In the genomic region with DNA sequence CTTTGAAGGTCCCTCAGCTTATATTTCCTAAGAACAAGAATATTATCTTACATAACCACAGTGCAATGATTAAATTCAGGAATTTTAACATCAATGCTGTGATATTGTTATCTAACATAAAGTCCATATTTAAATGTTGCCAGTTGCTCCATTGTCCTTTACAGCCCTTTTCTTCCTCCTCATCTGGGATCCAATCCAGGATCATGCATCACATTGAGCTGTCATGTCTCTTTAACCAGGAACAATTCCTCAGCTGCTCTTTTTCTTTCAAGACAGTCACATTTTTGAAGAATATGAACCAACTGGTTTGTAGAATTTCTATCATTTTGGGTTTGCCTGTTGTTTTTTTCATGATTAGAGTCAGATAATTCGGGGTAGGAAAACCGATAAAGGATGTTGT, we compare ENCODE assay signal across 17 cellular contexts. TPM values are rescaled to one million over a fixed set of nuclear protein-coding genes. Genes with fewer than 3 reads are reported as not detected.
DNase-seq lines count a peak whose midpoint lies in the region; ATAC-seq, FAIRE-seq and TF ChIP-seq lines count a peak whose summit lies in the region.
"Had no signal": no experiment of that assay in that cellular context is flagged by ENCODE, and none has a peak within 500 bp of the region (broad histone marks: within the 10 kb centered on the region; RNA-seq: fewer than 3 reads in every experiment).

No MANE protein-coding gene starts in this region.

- H3K9ac ChIP-seq in astrocyte (ENCODE audit: low read length) = no peak overlapping the region

- intact Hi-C loops in activated CD4-positive, alpha-beta T cell treated with anti-CD3 and anti-CD28 coated beads for 36 hours (cut with DNase I, micrococcal nuclease) = loop anchor here (5.0 to 10.0 kb wide), 2 partner anchors 35 to 1038 kb away; a partner anchor contains a TSS

- peaks cover 3% of the 10 kb centered on the region for H3K36me3 Mint-ChIP-seq in activated CD4-positive, alpha-beta T cell treated with anti-CD3 and anti-CD28 coated beads for 36 hours (ENCODE audit: low read depth)
- no peaks in the 10 kb centered on the region for H3K36me3 Mint-ChIP-seq in astrocyte (ENCODE audit: low read depth, unreplicated experiment)
- no peaks in the 10 kb centered on the region for H3K36me3 Mint-ChIP-seq in nephron (ENCODE audit: low read depth)

- peak; percentile 29 for FAIRE-seq in astrocyte (lab: Jason Lieb, UNC)
- FAIRE-seq: bronchial epithelial cell had no signal

- H3K36me3 ChIP-seq in astrocyte (ENCODE audit: insufficient read depth, low read length) = no peaks in the 10 kb centered on the region
- H3K36me3 ChIP-seq: prostate gland, suprapubic skin had no signal

- no peaks in the 10 kb centered on the region for H4K20me1 ChIP-seq in astrocyte (ENCODE audit: insufficient read depth, low read length)

- H3K27ac Mint-ChIP-seq in activated CD4-positive, alpha-beta T cell treated with anti-CD3 and anti-CD28 coated beads for 36 hours = peak overlapping the region; percentile 89
- H3K27ac Mint-ChIP-seq in astrocyte (ENCODE audit: unreplicated experiment) (peak overlapping the region; percentile 67), nephron (peak overlapping the region; percentile 60 to 77 (median 76))

- H3K9me3 Mint-ChIP-seq in activated CD4-positive, alpha-beta T cell treated with anti-CD3 and anti-CD28 coated beads for 36 hours (ENCODE audit: low read depth) = peaks cover 2% of the 10 kb centered on the region
- H3K9me3 Mint-ChIP-seq in astrocyte (ENCODE audit: unreplicated experiment) = no peaks in the 10 kb centered on the region
- H3K9me3 Mint-ChIP-seq in nephron = peaks cover 27% of the 10 kb centered on the region

- TF ChIP-seq CTCF in astrocyte (IDR thresholded peaks at IDR 0.05; ENCODE audit: insufficient read depth, low read depth, low read length) = no peak
- TF ChIP-seq CTCF in nephron (IDR thresholded peaks at IDR 0.05; ENCODE audit: unreplicated experiment in 3 of 3) = no peak

- no peak overlapping the region for H3K4me3 Mint-ChIP-seq in activated CD4-positive, alpha-beta T cell treated with anti-CD3 and anti-CD28 coated beads for 36 hours
- H3K4me3 Mint-ChIP-seq in astrocyte (ENCODE audit: unreplicated experiment) = no peak overlapping the region
- no peak overlapping the region for H3K4me3 Mint-ChIP-seq in nephron

- H3K79me2 ChIP-seq in astrocyte (ENCODE audit: insufficient read depth, low read length) = no peaks in the 10 kb centered on the region

- CTCF ChIA-PET in activated CD4-positive, alpha-beta T cell treated with anti-CD3 and anti-CD28 coated beads for 36 hours (lab: Charles Lee) = interaction anchor here (0.7 to 2.0 kb wide), 3 partner anchors 10 to 37 kb away, joined by 4 to 12 read pairs (median 4); no protein-coding TSS in a partner anchor

- H3K4me3 ChIP-seq in astrocyte (ENCODE audit: insufficient read depth, low read depth, low read length) = no peak overlapping the region
- H3K4me3 ChIP-seq: prostate gland, suprapubic skin had no signal

- no peak for DNase-seq in activated CD4-positive, alpha-beta T cell treated with anti-CD3 and anti-CD28 coated beads for 36 hours
- no peak for DNase-seq in activated CD4-positive, alpha-beta T cell treated with anti-CD3 and anti-CD28 coated beads, Interleukin-2, amount 50 U/mL, for 48 hours
- DNase-seq in M059J (ENCODE audit: low read depth) (peak; percentile 36), astrocyte (ENCODE audit: low read depth) (peak; percentile 55), iPS-NIHi7 (ENCODE audit: extremely low spot score) (no peak)
- DNase-seq: activated CD4-positive, CD25-positive, alpha-beta regulatory T cell treated with anti-CD3 and anti-CD28 coated beads, Interleukin-2, amount 50 U/mL, for 72 hours; activated effector memory CD4-positive, alpha-beta T cell treated with anti-CD3 and anti-CD28 coated beads, Interleukin-2, amount 50 U/mL, for 16 hours; NCI-H2029 treated with DMSO at 0.1 percent for 48 hours; NCI-H526 treated with DMSO at 0.1 percent for 48 hours; SW 1271 had no signal

- no peak for ATAC-seq in activated CD4-positive, alpha-beta T cell treated with anti-CD3 and anti-CD28 coated beads for 36 hours
- ATAC-seq in HG03342 (IDR thresholded peaks at IDR 0.05; ENCODE audit: unreplicated experiment) (no peak), HG03039 (IDR thresholded peaks at IDR 0.05; ENCODE audit: unreplicated experiment) (no peak)

- H3K4me1 Mint-ChIP-seq in activated CD4-positive, alpha-beta T cell treated with anti-CD3 and anti-CD28 coated beads for 36 hours = peaks cover 72% of the 10 kb centered on the region
- H3K4me1 Mint-ChIP-seq in astrocyte (ENCODE audit: low read depth, unreplicated experiment) (peaks cover 25% of the 10 kb centered on the region), nephron (peaks cover 35% of the 10 kb centered on the region)

- H3K4me1 ChIP-seq in astrocyte (ENCODE audit: insufficient read depth, low read length) = peaks cover 19% of the 10 kb centered on the region
- H3K4me1 ChIP-seq: prostate gland had no signal

- POLR2A ChIA-PET in activated CD4-positive, alpha-beta T cell treated with anti-CD3 and anti-CD28 coated beads for 36 hours (lab: Charles Lee) = interaction anchor here (1.2 kb wide), 2 partner anchors 11 to 100 kb away, joined by 3 read pairs; no protein-coding TSS in a partner anchor

- H3K27me3 Mint-ChIP-seq in activated CD4-positive, alpha-beta T cell treated with anti-CD3 and anti-CD28 coated beads for 36 hours = no peaks in the 10 kb centered on the region
- H3K27me3 Mint-ChIP-seq in astrocyte (ENCODE audit: low read depth, unreplicated experiment) = no peaks in the 10 kb centered on the region
- H3K27me3 Mint-ChIP-seq in nephron (ENCODE audit: low read depth) = no peaks in the 10 kb centered on the region

- H2AFZ ChIP-seq in astrocyte (ENCODE audit: low read depth, low read length) = no peak overlapping the region

- no peaks in the 10 kb centered on the region for H3K9me3 ChIP-seq in astrocyte (ENCODE audit: insufficient read depth, low read depth, low read length)
- H3K9me3 ChIP-seq: prostate gland, suprapubic skin had no signal

- no peaks in the 10 kb centered on the region for H3K27me3 ChIP-seq in astrocyte (ENCODE audit: insufficient read depth, low read length)
- H3K27me3 ChIP-seq: suprapubic skin had no signal

- H3K4me2 ChIP-seq in astrocyte (ENCODE audit: low read length) = no peak overlapping the region

- H3K27ac ChIP-seq in astrocyte (ENCODE audit: low read depth, low read length) = no peak overlapping the region
- H3K27ac ChIP-seq: prostate gland, suprapubic skin had no signal

RNA-seq across cellular contexts. Expression of a gene that starts 12.0 kb away (rescaled TPM):
- 1,000 to 10,000 TPM; 3,666 to 4,468 TPM for total RNA-seq in activated CD4-positive, alpha-beta T cell treated with anti-CD3 and anti-CD28 coated beads for 36 hours
- 5,809 and 7,639 TPM in 2 replicates for total RNA-seq in M059J (2014; rRNA removed; shearing (Covaris generic))
- 3,722 and 4,388 TPM in 2 replicates for total RNA-seq in astrocyte

RNA-seq across cellular contexts. Expression of a gene that starts 57.5 kb away (rescaled TPM):
- not detected for total RNA-seq in activated CD4-positive, alpha-beta T cell treated with anti-CD3 and anti-CD28 coated beads for 36 hours
- not detected in 2 replicates for total RNA-seq in M059J (2014; rRNA removed; shearing (Covaris generic))
- total RNA-seq in astrocyte = 0.16 TPM in 1 of 2 replicates, not detected in the other
- total RNA-seq: bronchial epithelial cell, HT-29, suprapubic skin had no signal

Comparison
In these comparisons a context has a peak if more than half of its experiments do, and no peak if none do; other contexts are left out.
1. DNase-seq: peak in M059J (single experiment) and astrocyte (single experiment); none in activated CD4-positive, alpha-beta T cell treated with anti-CD3 and anti-CD28 coated beads for 36 hours (single experiment), activated CD4-positive, alpha-beta T cell treated with anti-CD3 and anti-CD28 coated beads, Interleukin-2, amount 50 U/mL, for 48 hours (0 of 2) and iPS-NIHi7 (single experiment).
2. Peak in every context shown above with its lines, with median percentiles within 50 percentile points of each other: H3K27ac Mint-ChIP-seq.